ENCODE assay signal across 8 cellular contexts in the genomic region with DNA sequence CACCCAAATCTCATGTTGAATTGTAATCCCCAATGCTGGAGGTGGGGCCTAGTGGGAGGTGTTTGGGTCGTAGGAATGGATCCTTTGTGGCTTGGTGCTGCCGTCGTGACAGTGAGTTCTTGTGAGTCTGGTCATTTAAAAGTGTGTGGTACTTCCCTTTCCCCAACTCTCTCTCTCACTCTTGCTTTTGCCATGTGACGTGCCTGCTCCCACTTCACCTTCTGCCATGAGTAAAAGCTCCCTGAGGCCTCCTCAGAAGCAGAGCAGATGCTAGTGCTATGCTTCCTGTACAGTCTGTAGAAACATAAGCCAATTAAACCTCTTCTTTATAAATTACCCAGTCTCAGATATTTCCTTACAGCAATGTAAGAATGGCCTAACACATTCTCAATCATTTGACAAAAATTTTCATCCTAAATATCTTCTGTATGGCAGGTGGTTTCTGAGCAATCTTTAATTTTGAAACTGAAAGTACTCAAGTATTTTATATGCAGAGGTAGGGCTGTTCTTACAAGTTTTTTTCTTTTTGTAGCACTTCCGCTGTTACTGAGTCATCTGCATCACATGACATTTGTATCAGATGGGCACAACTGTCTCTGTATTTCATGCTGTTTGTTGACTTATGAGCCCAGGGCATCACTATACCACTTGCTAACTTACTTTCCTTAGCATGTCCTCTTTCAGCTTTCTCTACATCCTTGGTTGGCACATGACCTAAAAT. TPM values are rescaled to one million over a fixed set of nuclear protein-coding genes. Genes with fewer than 3 reads are reported as not detected.
DNase-seq lines count a peak whose midpoint lies in the region; ATAC-seq lines count a peak whose summit lies in the region.

No MANE protein-coding gene starts in this region.

- intact Hi-C loops in right cardiac atrium (cut with DNase I) = no loop called here

- H3K4me3 ChIP-seq in BLaER1 (no peak overlapping the region), right cardiac atrium (ENCODE audit: low read length) (no peak overlapping the region), thymus (ENCODE audit: low read length) (no peak overlapping the region)

- H3K9ac ChIP-seq in BLaER1 = no peak overlapping the region

- H3K4me2 ChIP-seq in BLaER1 = peak overlapping the region; percentile 2; the same call in 1 of the 2 replicates

- H3K4me1 ChIP-seq in BLaER1 = peaks cover 25% of the 10 kb centered on the region
- no peaks in the 10 kb centered on the region for H3K4me1 ChIP-seq in right cardiac atrium (ENCODE audit: control insufficient read depth, insufficient read depth, low read length)
- H3K4me1 ChIP-seq in thymus (ENCODE audit: control insufficient read depth, insufficient read depth, low read length) = peaks cover 7% of the 10 kb centered on the region

- DNase-seq in activated gamma-delta T cell treated with anti-CD3 and anti-CD28 coated beads, Interleukin-2, amount 50 U/mL, for 16 hours (ENCODE audit: low read depth) = peak; percentile 30
- DNase-seq in right cardiac atrium (no peak), NCI-H1436 treated with DMSO at 0.1 percent for 48 hours (lab: John Stamatoyannopoulos, UW) (no peak), DMS79 (lab: John Stamatoyannopoulos, UW) (no peak)

- H3K27ac ChIP-seq in BLaER1 = no peak overlapping the region
- H3K27ac ChIP-seq in KOPT-K1 (ENCODE audit: low read depth, low read length, poor library complexity, severe bottlenecking) = peak overlapping the region; percentile 62
- H3K27ac ChIP-seq in right cardiac atrium (ENCODE audit: low read length) = peak overlapping the region; percentile 51
- peak overlapping the region; percentile 95 for H3K27ac ChIP-seq in thymus (ENCODE audit: low read depth)

- peak; percentile 90 for ATAC-seq in GM21390 (IDR thresholded peaks at IDR 0.05; ENCODE audit: unreplicated experiment)
- peak; percentile 89 to 96 for ATAC-seq in right cardiac atrium

- H3K36me3 ChIP-seq in BLaER1 (peaks cover 65% of the 10 kb centered on the region), KOPT-K1 (ENCODE audit: insufficient read depth, low read length) (peaks cover 62% of the 10 kb centered on the region), thymus (ENCODE audit: control insufficient read depth, insufficient read depth) (no peaks in the 10 kb centered on the region)

- H4K20me1 ChIP-seq in BLaER1 = no peaks in the 10 kb centered on the region

- H3K27me3 ChIP-seq in BLaER1 (no peaks in the 10 kb centered on the region), right cardiac atrium (ENCODE audit: control insufficient read depth, insufficient read depth) (no peaks in the 10 kb centered on the region), thymus (ENCODE audit: control insufficient read depth, insufficient read depth) (no peaks in the 10 kb centered on the region)

- H3K9me3 ChIP-seq in BLaER1 (peaks cover 80% of the 10 kb centered on the region), KOPT-K1 (ENCODE audit: insufficient read depth, low read length, poor library complexity, severe bottlenecking) (peaks cover 55% of the 10 kb centered on the region), right cardiac atrium (ENCODE audit: control insufficient read depth, low read length) (no peaks in the 10 kb centered on the region), thymus (ENCODE audit: control insufficient read depth) (no peaks in the 10 kb centered on the region)

- WGBS in right cardiac atrium = 75% methylated on average over 5 of the region's 5 CpGs
- WGBS in thymus = 74% methylated on average over 5 of the region's 5 CpGs

RNA-seq across cellular contexts. Expression of gene RPL39L, which starts 8.8 kb away (rescaled TPM):
- 1 to 10 TPM; 7.0 to 8.8 (median 8.5) TPM for total RNA-seq in right cardiac atrium
- 8.1 TPM for polyA plus RNA-seq in right cardiac atrium
- 7.6 TPM for polyA plus RNA-seq in thymus
